ENCODE assay signal across 8 cellular contexts in genomic region chrX:41333744-41333993, GRCh38. TPM values are rescaled to one million over a fixed set of nuclear protein-coding genes. Genes with fewer than 3 reads are reported as not detected.
A peak's percentile ranks its signal among the peaks of the same experiment; 100 is the strongest.
DNase-seq lines count a peak whose midpoint lies in the region; ATAC-seq, FAIRE-seq and TF ChIP-seq lines count a peak whose summit lies in the region.

No MANE protein-coding gene starts in this region.

- no peak for FAIRE-seq in RCC 7860 (lab: Jason Lieb, UNC)

- H3K4me1 ChIP-seq in breast epithelium, result peaks cover 0 to 21% of the 10 kb centered on the region in 2 donors

- H3K27me3 ChIP-seq in breast epithelium, result no peaks in the 10 kb centered on the region

- H3K4me3 ChIP-seq in breast epithelium, result peak overlapping the region; percentile 82 to 97 (median 92)

- H3K9me3 ChIP-seq in breast epithelium, result no peaks in the 10 kb centered on the region

- TF ChIP-seq CTCF in GM10266 (IDR thresholded peaks at IDR 0.05; ENCODE audit: control insufficient read depth, insufficient read depth, low read depth, missing control alignments) (no peak), breast epithelium (IDR thresholded peaks at IDR 0.05) (no peak)

- H3K27ac ChIP-seq in breast epithelium, result peak overlapping the region; percentile 100

- intact Hi-C loops in breast epithelium (cut with DNase I; ENCODE audit: low total_unique reads), result no loop called here

- DNase-seq in GM10266 (ENCODE audit: extremely low spot score) (peak; percentile 67), Kasumi-1 (lab: John Stamatoyannopoulos, UW) (peak; percentile 75 to 79), RCC 7860 (ENCODE audit: low spot score) (peak; percentile 70), breast epithelium (ENCODE audit: low spot score in 2 of 2) (no peak), iris pigment epithelial cell (ENCODE audit: low read depth) (peak; percentile 85), AG20443 (ENCODE audit: low spot score) (no peak)
- DNase-seq in stimulated activated CD8-positive, alpha-beta memory T cell treated with anti-CD3 and anti-CD28 coated beads, Interleukin-7, amount 100 ng/mL, for 24 hours (ENCODE audit: low read depth), result peak; percentile 27

- no peaks in the 10 kb centered on the region for H3K36me3 ChIP-seq in breast epithelium

- TF ChIP-seq POLR2A in breast epithelium (IDR thresholded peaks at IDR 0.05), result no peak

- ATAC-seq in GM21825 (IDR thresholded peaks at IDR 0.05; ENCODE audit: unreplicated experiment), result peak; percentile 27

RNA-seq across cellular contexts. Expression of gene DDX3X, which starts 0.3 kb away (rescaled TPM):
- 100 to 1,000 TPM; 239 to 375 (median 248) TPM for total RNA-seq in breast epithelium

Comparison
In these comparisons a context has a peak if more than half of its experiments do, and no peak if none do; other contexts are left out.
1. DNase-seq: peak in GM10266 (single experiment), Kasumi-1 (2 of 2), RCC 7860 (single experiment), iris pigment epithelial cell (single experiment) and stimulated activated CD8-positive, alpha-beta memory T cell treated with anti-CD3 and anti-CD28 coated beads, Interleukin-7, amount 100 ng/mL, for 24 hours (single experiment); none in breast epithelium (0 of 2) and AG20443 (single experiment).